20 cellular contexts compared by ENCODE assay signal in genomic region chr3:131091768-131092167, GRCh38.
DNase-seq lines count a peak whose midpoint lies in the region; ATAC-seq and TF ChIP-seq lines count a peak whose summit lies in the region.
"Had no signal": no experiment of that assay in that cellular context is flagged by ENCODE, and none has a peak within 500 bp of the region (broad histone marks: within the 10 kb centered on the region; RNA-seq: fewer than 3 reads in every experiment).

No MANE protein-coding gene starts in this region.

- peaks cover under 1% of the 10 kb centered on the region for H3K36me3 Mint-ChIP-seq in activated naive CD4-positive, alpha-beta T cell treated with anti-CD3 and anti-CD28 coated beads for 36 hours (ENCODE audit: low read depth)
- peaks cover 2% of the 10 kb centered on the region for H3K36me3 Mint-ChIP-seq in T-helper 17 cell (ENCODE audit: low read depth)
- H3K36me3 Mint-ChIP-seq: naive B cell had no signal

- no peaks in the 10 kb centered on the region for H3K27me3 ChIP-seq in fibroblast of lung (ENCODE audit: control insufficient read depth, insufficient read depth, low read length)
- H3K27me3 ChIP-seq: body of pancreas, spleen, upper lobe of right lung had no signal

- H3K9me3 ChIP-seq in fibroblast of lung (ENCODE audit: control insufficient read depth, insufficient read depth, low read depth, low read length) (no peaks in the 10 kb centered on the region), T-helper 17 cell (ENCODE audit: control insufficient read depth, low read length, poor library complexity, severe bottlenecking) (no peaks in the 10 kb centered on the region)
- H3K9me3 ChIP-seq: body of pancreas, spleen, upper lobe of right lung had no signal

- no peak overlapping the region for H3K27ac Mint-ChIP-seq in activated naive CD4-positive, alpha-beta T cell treated with anti-CD3 and anti-CD28 coated beads for 36 hours
- no peak overlapping the region for H3K27ac Mint-ChIP-seq in T-helper 17 cell
- H3K27ac Mint-ChIP-seq: activated B cell treated with CpG ODN at 0.5 μM for 24 hours, naive B cell had no signal

- CTCF ChIA-PET in RWPE1 (lab: Yijun Ruan, JAX): no interaction called here
- CTCF ChIA-PET in activated naive CD4-positive, alpha-beta T cell treated with anti-CD3 and anti-CD28 coated beads for 36 hours (lab: Charles Lee): no interaction called here

- no peaks in the 10 kb centered on the region for H3K27me3 Mint-ChIP-seq in activated naive CD4-positive, alpha-beta T cell treated with anti-CD3 and anti-CD28 coated beads for 36 hours (ENCODE audit: low read depth)
- no peaks in the 10 kb centered on the region for H3K27me3 Mint-ChIP-seq in T-helper 17 cell
- H3K27me3 Mint-ChIP-seq: activated B cell treated with CpG ODN at 0.5 μM for 24 hours had no signal

- POLR2A ChIA-PET in RWPE1 (lab: Yijun Ruan, JAX; ENCODE audit: low non-redundant PET): no interaction called here

- no peaks in the 10 kb centered on the region for H3K36me3 ChIP-seq in fibroblast of lung (ENCODE audit: control insufficient read depth, insufficient read depth, low read length)
- H3K36me3 ChIP-seq: spleen, upper lobe of right lung had no signal

- H3K4me1 ChIP-seq in fibroblast of lung (ENCODE audit: control insufficient read depth, extremely low read depth, insufficient read depth, low read length): no peaks in the 10 kb centered on the region
- H3K4me1 ChIP-seq: body of pancreas, spleen, upper lobe of right lung had no signal

- no peak overlapping the region for H3K4me3 Mint-ChIP-seq in activated naive CD4-positive, alpha-beta T cell treated with anti-CD3 and anti-CD28 coated beads for 36 hours
- H3K4me3 Mint-ChIP-seq in T-helper 17 cell: no peak overlapping the region
- H3K4me3 Mint-ChIP-seq: activated B cell treated with CpG ODN at 0.5 μM for 24 hours, naive B cell had no signal

- H3K4me2 ChIP-seq in fibroblast of lung (ENCODE audit: extremely low read depth, insufficient read depth, low read length): no peak overlapping the region

- H2AFZ ChIP-seq in fibroblast of lung (ENCODE audit: low read length): no peak overlapping the region

- no peak overlapping the region for H3K9ac ChIP-seq in fibroblast of lung (ENCODE audit: insufficient read depth, low read length)

- intact Hi-C loops in activated naive CD4-positive, alpha-beta T cell treated with anti-CD3 and anti-CD28 coated beads for 36 hours (cut with micrococcal nuclease): no loop called here

- H3K4me3 ChIP-seq in fibroblast of lung (replicated peaks in 1 of 4; ENCODE audit: control extremely low read depth in 1 of 4, insufficient read depth in 1 of 4, low read depth in 3 of 4, low read length in 4 of 4): no peak overlapping the region
- H3K4me3 ChIP-seq: body of pancreas, spleen, upper lobe of right lung had no signal

- no peak for TF ChIP-seq CTCF in RWPE1 (conservative IDR thresholded peaks at IDR 0.05; ENCODE audit: low read depth)
- no peak for TF ChIP-seq CTCF in fibroblast of lung (conservative IDR thresholded peaks at IDR 0.05 in 1 of 2, IDR thresholded peaks at IDR 0.05 in 1 of 2; ENCODE audit: low read depth in 1 of 2, low read length in 2 of 2)

- H3K27ac ChIP-seq in RWPE1: no peak overlapping the region
- H3K27ac ChIP-seq in fibroblast of lung (ENCODE audit: insufficient read depth, low read length): no peak overlapping the region
- H3K27ac ChIP-seq: body of pancreas, spleen, upper lobe of right lung had no signal

- no peaks in the 10 kb centered on the region for H3K4me1 Mint-ChIP-seq in activated naive CD4-positive, alpha-beta T cell treated with anti-CD3 and anti-CD28 coated beads for 36 hours (ENCODE audit: low read depth)
- no peaks in the 10 kb centered on the region for H3K4me1 Mint-ChIP-seq in T-helper 17 cell
- H3K4me1 Mint-ChIP-seq: activated B cell treated with CpG ODN at 0.5 μM for 24 hours, naive B cell had no signal

- no peaks in the 10 kb centered on the region for H3K79me2 ChIP-seq in fibroblast of lung (ENCODE audit: control insufficient read depth, insufficient read depth, low read length)

- ATAC-seq in HG02938 (IDR thresholded peaks at IDR 0.05; ENCODE audit: unreplicated experiment) (no peak), T-helper 17 cell (no peak)
- ATAC-seq: body of pancreas, upper lobe of right lung had no signal

- DNase-seq in A172 (ENCODE audit: low spot score): peak; percentile 41
- DNase-seq in H4 (ENCODE audit: low spot score): peak; percentile 38
- DNase-seq in RWPE1 (ENCODE audit: low spot score): peak; percentile 8
- DNase-seq in fibroblast of lung (ENCODE audit: low read depth in 2 of 2): peak; percentile 10 to 27
- DNase-seq in AML-193 (lab: John Stamatoyannopoulos, UW): no peak
- DNase-seq in activated naive CD4-positive, alpha-beta T cell treated with anti-CD3 and anti-CD28 coated beads for 36 hours: no peak
- DNase-seq in T-helper 17 cell: no peak
- DNase-seq: activated B cell treated with CpG ODN at 0.5 μM for 24 hours; activated effector memory CD4-positive, alpha-beta T cell treated with anti-CD3 and anti-CD28 coated beads, Interleukin-2, amount 50 U/mL, for 16 hours; body of pancreas; COR-L47; naive B cell; NCI-H187 treated with DMSO at 0.1 percent for 48 hours; NCI-H524 treated with DMSO at 0.1 percent for 48 hours; posterior cingulate gyrus; spleen; stimulated activated naive CD4-positive, alpha-beta T cell; SW 1271; upper lobe of right lung had no signal

- no peaks in the 10 kb centered on the region for H4K20me1 ChIP-seq in fibroblast of lung (ENCODE audit: control insufficient read depth, extremely low read depth, insufficient read depth, low read length)

- no peaks in the 10 kb centered on the region for H3K9me3 Mint-ChIP-seq in activated naive CD4-positive, alpha-beta T cell treated with anti-CD3 and anti-CD28 coated beads for 36 hours
- H3K9me3 Mint-ChIP-seq: activated B cell treated with CpG ODN at 0.5 μM for 24 hours, naive B cell had no signal

Comparison
In these comparisons a context has a peak if more than half of its experiments do, and no peak if none do; other contexts are left out.
1. DNase-seq: peak in A172 (single experiment), H4 (single experiment), RWPE1 (single experiment) and fibroblast of lung (2 of 2); none in AML-193 (0 of 2), activated naive CD4-positive, alpha-beta T cell treated with anti-CD3 and anti-CD28 coated beads for 36 hours (single experiment) and T-helper 17 cell (0 of 3).